ENCODE assay signal across 10 cellular contexts in genomic region chr14:73236752-73237218, GRCh38. TPM values are rescaled to one million over a fixed set of nuclear protein-coding genes. Genes with fewer than 3 reads are reported as not detected.
DNase-seq lines count a peak whose midpoint lies in the region; ATAC-seq, FAIRE-seq and TF ChIP-seq lines count a peak whose summit lies in the region.
"Had no signal": no experiment of that assay in that cellular context is flagged by ENCODE, and none has a peak within 500 bp of the region (broad histone marks: within the 10 kb centered on the region; RNA-seq: fewer than 3 reads in every experiment).

No MANE protein-coding gene starts in this region.

- no peak overlapping the region for H3K4ac ChIP-seq in mesenchymal stem cell (ENCODE audit: low read depth in 1 of 2, low read length in 2 of 2)

- no peaks in the 10 kb centered on the region for H3K36me3 Mint-ChIP-seq in MCF 10A (ENCODE audit: insufficient read depth, unreplicated experiment)

- no peak overlapping the region for H2BK120ac ChIP-seq in mesenchymal stem cell (ENCODE audit: low read depth, low read length)

- H3K27me3 ChIP-seq in mammary epithelial cell (ENCODE audit: insufficient read depth, low read length) (peaks cover 18% of the 10 kb centered on the region), adipocyte (replicated peaks; ENCODE audit: control insufficient read depth, insufficient read depth, low read length) (peaks cover 24% of the 10 kb centered on the region), mesenchymal stem cell (ENCODE audit: control insufficient read depth in 1 of 2, insufficient read depth in 1 of 2, low read length in 2 of 2) (peaks cover 30 to 73% of the 10 kb centered on the region in 2 experiments), upper lobe of right lung (peaks cover 14% of the 10 kb centered on the region), pancreas (peaks cover 0 to 11% (median 0%) of the 10 kb centered on the region in 4 donors)

- no peak overlapping the region for H3K27ac ChIP-seq in mammary epithelial cell (ENCODE audit: insufficient read depth, low read depth, low read length)
- no peak overlapping the region for H3K27ac ChIP-seq in mesenchymal stem cell (ENCODE audit: low read length, poor library complexity, severe bottlenecking)
- H3K27ac ChIP-seq in upper lobe of right lung = no peak overlapping the region
- no peak overlapping the region for H3K27ac ChIP-seq in pancreas

- in situ Hi-C loops in mammary epithelial cell (cut with MboI; ENCODE audit: low sequenced_read_pairs in 2 of 2) = no loop called here

- no peak overlapping the region for H2BK15ac ChIP-seq in mesenchymal stem cell (ENCODE audit: low read depth, poor library complexity, severe bottlenecking)

- POLR2A ChIA-PET in MCF 10A (lab: Yijun Ruan, JAX) = no interaction called here

- peaks cover 32% of the 10 kb centered on the region for H3K4me1 ChIP-seq in mammary epithelial cell (ENCODE audit: insufficient read depth, low read length)
- H3K4me1 ChIP-seq in adipocyte (ENCODE audit: control insufficient read depth, insufficient read depth, low read length) = peaks cover 24% of the 10 kb centered on the region
- H3K4me1 ChIP-seq in mesenchymal stem cell (ENCODE audit: control insufficient read depth, insufficient read depth, low read depth, low read length) = peaks cover 69% of the 10 kb centered on the region
- H3K4me1 ChIP-seq in upper lobe of right lung = peaks cover 55% of the 10 kb centered on the region
- H3K4me1 ChIP-seq in pancreas = peaks cover 0 to 10% (median 7%) of the 10 kb centered on the region in 3 donors

- intact Hi-C loops in MCF 10A (cut with micrococcal nuclease) (no loop called here), mammary epithelial cell (cut with micrococcal nuclease) (no loop called here), upper lobe of right lung (cut with DNase I) (no loop called here), pancreas (cut with DNase I) (no loop called here)

- peaks cover 2% of the 10 kb centered on the region for H4K20me1 ChIP-seq in mammary epithelial cell (ENCODE audit: insufficient read depth, low read length)

- DNase-seq in MCF 10A (ENCODE audit: unreplicated experiment) (no peak), mammary epithelial cell (no peak), adipocyte (ENCODE audit: low read depth) (no peak), mesenchymal stem cell (no peak), upper lobe of right lung (no peak), pancreas (no peak)
- DNase-seq: NCI-H774 had no signal

- no peak for FAIRE-seq in pancreas (lab: Jason Lieb, UNC)
- FAIRE-seq: endometrium had no signal

- peak overlapping the region; percentile 67 for H2AK5ac ChIP-seq in mesenchymal stem cell (ENCODE audit: low read length, severe bottlenecking)

- H2BK5ac ChIP-seq in mesenchymal stem cell (ENCODE audit: low read depth, low read length, poor library complexity, severe bottlenecking) = no peak overlapping the region

- peaks cover 55% of the 10 kb centered on the region for H3K27me3 Mint-ChIP-seq in MCF 10A (ENCODE audit: insufficient read depth, unreplicated experiment)

- H3K4me3 ChIP-seq in mammary epithelial cell (replicated peaks in 1 of 3; ENCODE audit: insufficient read depth in 1 of 3, low read depth in 2 of 3, low read length in 3 of 3) (no peak overlapping the region), adipocyte (ENCODE audit: low read length) (peak overlapping the region; percentile 62), mesenchymal stem cell (ENCODE audit: insufficient read depth in 1 of 2, low read depth in 1 of 2, low read length in 2 of 2) (no peak overlapping the region), upper lobe of right lung (peak overlapping the region; percentile 56), pancreas (no peak overlapping the region)

- H3K9me3 Mint-ChIP-seq in MCF 10A (ENCODE audit: unreplicated experiment) = no peaks in the 10 kb centered on the region

- dilution Hi-C loops in mammary epithelial cell (cut with HindIII; ENCODE audit: low sequenced_read_pairs) = no loop called here

- H3K23ac ChIP-seq in mesenchymal stem cell (ENCODE audit: low read length in 2 of 2) = peak overlapping the region in 1 of 2 experiments; percentile 23

- peak overlapping the region in 1 of 2 experiments; percentile 54 for H2BK12ac ChIP-seq in mesenchymal stem cell (ENCODE audit: low read length in 2 of 2)

- ATAC-seq in upper lobe of right lung = no peak
- ATAC-seq in esophagus mucosa = no peak
- no peak for ATAC-seq in pancreas
- no peak for ATAC-seq in GM18520 (IDR thresholded peaks at IDR 0.05; ENCODE audit: unreplicated experiment)

- no peak overlapping the region for H3K14ac ChIP-seq in mesenchymal stem cell (ENCODE audit: low read length in 2 of 2)

- no peak overlapping the region for H3K9ac ChIP-seq in mammary epithelial cell (ENCODE audit: insufficient read depth, low read length)
- H3K9ac ChIP-seq in adipocyte (ENCODE audit: low read length) = no peak overlapping the region
- H3K9ac ChIP-seq in mesenchymal stem cell (ENCODE audit: low read length) = no peak overlapping the region

- H3K79me1 ChIP-seq in mesenchymal stem cell (replicated peaks; ENCODE audit: low read length, poor library complexity, severe bottlenecking) = peaks cover 3% of the 10 kb centered on the region

- H3K36me3 ChIP-seq in mammary epithelial cell (ENCODE audit: insufficient read depth, low read length) (no peaks in the 10 kb centered on the region), adipocyte (ENCODE audit: control insufficient read depth, insufficient read depth, low read length, severe bottlenecking) (no peaks in the 10 kb centered on the region), mesenchymal stem cell (ENCODE audit: control insufficient read depth in 1 of 2, insufficient read depth in 2 of 2, low read depth in 1 of 2, low read length in 2 of 2) (peaks cover 0 to 8% of the 10 kb centered on the region in 2 experiments), upper lobe of right lung (no peaks in the 10 kb centered on the region), pancreas (no peaks in the 10 kb centered on the region)

- H3K27ac Mint-ChIP-seq in MCF 10A (ENCODE audit: low read depth, unreplicated experiment) = no peak overlapping the region

- H3K4me3 Mint-ChIP-seq in MCF 10A (ENCODE audit: unreplicated experiment) = peak overlapping the region; percentile 70

- BruUV-seq in MCF 10A (replicated peaks; lab: Mats Ljungman, UMichigan) = no TSS peak
- no TSS peak for BruUV-seq in mammary epithelial cell (replicated peaks; lab: Mats Ljungman, UMichigan)

- no peaks in the 10 kb centered on the region for H3K79me2 ChIP-seq in mammary epithelial cell (ENCODE audit: insufficient read depth, low read length)

- TF ChIP-seq CTCF in MCF 10A (IDR thresholded peaks at IDR 0.05; ENCODE audit: unreplicated experiment) = no peak
- no peak for TF ChIP-seq CTCF in mammary epithelial cell (conservative IDR thresholded peaks at IDR 0.05 in 1 of 2, IDR thresholded peaks at IDR 0.05 in 1 of 2; ENCODE audit: extremely low read depth in 1 of 2, insufficient read depth in 1 of 2, low read depth in 1 of 2, low read length in 2 of 2)
- TF ChIP-seq CTCF in upper lobe of right lung (IDR thresholded peaks at IDR 0.05) = no peak
- TF ChIP-seq CTCF in pancreas (IDR thresholded peaks at IDR 0.05) = no peak

- no peaks in the 10 kb centered on the region for H3K9me3 ChIP-seq in mammary epithelial cell (replicated peaks; ENCODE audit: insufficient read depth, low read length)
- no peaks in the 10 kb centered on the region for H3K9me3 ChIP-seq in adipocyte (ENCODE audit: control insufficient read depth, low read length)
- no peaks in the 10 kb centered on the region for H3K9me3 ChIP-seq in mesenchymal stem cell (ENCODE audit: control insufficient read depth, low read length)
- H3K9me3 ChIP-seq in upper lobe of right lung = no peaks in the 10 kb centered on the region
- H3K9me3 ChIP-seq in pancreas = no peaks in the 10 kb centered on the region

- H4K8ac ChIP-seq in mesenchymal stem cell (ENCODE audit: low read length) = no peak overlapping the region

- H2AFZ ChIP-seq in mammary epithelial cell (ENCODE audit: low read depth, low read length) (no peak overlapping the region), mesenchymal stem cell (ENCODE audit: low read depth, low read length) (no peak overlapping the region)

- no peak overlapping the region for H3K18ac ChIP-seq in mesenchymal stem cell (ENCODE audit: low read depth in 1 of 2, low read length in 2 of 2)

- H3K4me2 ChIP-seq in mammary epithelial cell (ENCODE audit: insufficient read depth, low read depth, low read length) (no peak overlapping the region), mesenchymal stem cell (ENCODE audit: low read length, poor library complexity, severe bottlenecking) (peak overlapping the region; percentile 90)

- peak overlapping the region; percentile 53 for H4K91ac ChIP-seq in mesenchymal stem cell (ENCODE audit: low read length)

- 83% methylated on average over 6 of the region's 7 CpGs for WGBS in mammary epithelial cell (ENCODE audit: low coverage, missing lambda C conversion rate)
- WGBS in mesenchymal stem cell = 21% methylated on average over 7 of the region's 7 CpGs
- 80 to 88% methylated on average over 7 of the region's 7 CpGs for WGBS in pancreas, 2 donors

- H3K4me1 Mint-ChIP-seq in MCF 10A (ENCODE audit: insufficient read depth, unreplicated experiment) = peaks cover 36% of the 10 kb centered on the region

- CTCF ChIA-PET in MCF 10A (lab: Yijun Ruan, JAX) = interaction anchor here (0.6 to 1.5 kb wide), 2 partner anchors 64 to 553 kb away, joined by 3 to 4 read pairs; no protein-coding TSS in a partner anchor
- CTCF ChIA-PET in mammary epithelial cell (lab: Charles Lee; ENCODE audit: low non-redundant PET) = no interaction called here

RNA-seq across cellular contexts. Expression of gene PAPLN, which starts 0.5 kb away (rescaled TPM):
- total RNA-seq in MCF 10A (2022) (2.1 and 2.8 TPM in 2 replicates), mammary epithelial cell (10 to 100 TPM in 1 of 2 donors, 1 to 10 TPM in 1; 6.0 to 15.0 TPM), upper lobe of right lung (20.2 TPM), esophagus mucosa (5.1 TPM), pancreas (10 to 100 TPM in 1 of 6 donors, 1 to 10 TPM in 5; 1.1 to 18.3 (median 2.9) TPM)
- polyA plus RNA-seq in mammary epithelial cell (5.3 TPM), pancreas (1 to 10 TPM; 2.9 to 6.6 TPM)
- 1.8 TPM for polyA minus RNA-seq in mammary epithelial cell
- polyA plus RNA-seq in mesenchymal stem cell (2013, experiment 1 of 2) = 1.9 TPM
- 2.1 TPM for polyA plus RNA-seq in mesenchymal stem cell (2013, experiment 2 of 2)

Comparison
In these comparisons a context has a peak if more than half of its experiments do, and no peak if none do; other contexts are left out.
1. H3K4me3 ChIP-seq: peak in adipocyte (single experiment) and upper lobe of right lung (single experiment); none in mammary epithelial cell (0 of 3), mesenchymal stem cell (0 of 2) and pancreas (0 of 4).